24 cellular contexts compared by ENCODE assay signal in genomic region chr5:157197088-157197487, GRCh38. TPM values are rescaled to one million over a fixed set of nuclear protein-coding genes. Genes with fewer than 3 reads are reported as not detected.
DNase-seq lines count a peak whose midpoint lies in the region; ATAC-seq, FAIRE-seq and TF ChIP-seq lines count a peak whose summit lies in the region.
"Had no signal": no experiment of that assay in that cellular context is flagged by ENCODE, and none has a peak within 500 bp of the region (broad histone marks: within the 10 kb centered on the region; RNA-seq: fewer than 3 reads in every experiment).

No MANE protein-coding gene starts in this region.

- POLR2A ChIA-PET in T-cell (lab: Charles Lee) = interaction anchor here (0.6 to 2.0 kb wide), 6 partner anchors 10 to 54 kb away, joined by 3 to 9 read pairs (median 4); partner anchors contain the start of gene MED7 (in 1 of the 2)
- POLR2A ChIA-PET in activated naive CD8-positive, alpha-beta T cell treated with anti-CD3 and anti-CD28 coated beads, Interleukin-2, amount 10 ng/mL, durations not matched to agents 7 days and 5 days (lab: Charles Lee) = interaction anchor here (1.6 to 5.2 kb wide), 4 partner anchors 8 to 55 kb away, joined by 3 to 38 read pairs (median 8); no protein-coding TSS in a partner anchor

- peaks cover 82% of the 10 kb centered on the region for H3K36me3 Mint-ChIP-seq in activated naive CD4-positive, alpha-beta T cell treated with anti-CD3 and anti-CD28 coated beads for 36 hours (ENCODE audit: low read depth)
- H3K36me3 Mint-ChIP-seq in T-cell = peaks cover 65% of the 10 kb centered on the region
- peaks cover 52% of the 10 kb centered on the region for H3K36me3 Mint-ChIP-seq in activated naive CD8-positive, alpha-beta T cell treated with anti-CD3 and anti-CD28 coated beads, Interleukin-2, amount 10 ng/mL, durations not matched to agents 7 days and 5 days
- H3K36me3 Mint-ChIP-seq: neural progenitor cell had no signal

- H3K27ac Mint-ChIP-seq in activated naive CD4-positive, alpha-beta T cell treated with anti-CD3 and anti-CD28 coated beads for 36 hours = peak overlapping the region; percentile 100
- H3K27ac Mint-ChIP-seq in T-cell = peak overlapping the region; percentile 93 to 100
- peak overlapping the region; percentile 65 for H3K27ac Mint-ChIP-seq in activated naive CD8-positive, alpha-beta T cell treated with anti-CD3 and anti-CD28 coated beads, Interleukin-2, amount 10 ng/mL, durations not matched to agents 7 days and 5 days
- peak overlapping the region; percentile 74 to 95 for H3K27ac Mint-ChIP-seq in stimulated activated naive CD8-positive, alpha-beta T cell treated with anti-CD3 and anti-CD28 coated beads, Interleukin-15, amount 100 ng/mL, for 72 hours
- H3K27ac Mint-ChIP-seq: neural progenitor cell had no signal

- no peaks in the 10 kb centered on the region for H3K4me1 ChIP-seq in upper lobe of right lung
- H3K4me1 ChIP-seq: breast epithelium, HAP-1, neural progenitor cell, psoas muscle, SJSA1 had no signal

- no peaks in the 10 kb centered on the region for H3K27me3 Mint-ChIP-seq in activated naive CD4-positive, alpha-beta T cell treated with anti-CD3 and anti-CD28 coated beads for 36 hours (ENCODE audit: low read depth)
- no peaks in the 10 kb centered on the region for H3K27me3 Mint-ChIP-seq in T-cell
- H3K27me3 Mint-ChIP-seq in activated naive CD8-positive, alpha-beta T cell treated with anti-CD3 and anti-CD28 coated beads, Interleukin-2, amount 10 ng/mL, durations not matched to agents 7 days and 5 days = no peaks in the 10 kb centered on the region
- no peaks in the 10 kb centered on the region for H3K27me3 Mint-ChIP-seq in stimulated activated naive CD8-positive, alpha-beta T cell treated with anti-CD3 and anti-CD28 coated beads, Interleukin-15, amount 100 ng/mL, for 72 hours

- DNase-seq in activated naive CD4-positive, alpha-beta T cell treated with anti-CD3 and anti-CD28 coated beads for 36 hours = peak; percentile 56
- no peak for DNase-seq in activated naive CD4-positive, alpha-beta T cell treated with Interleukin-2 at 50 U/mL for 16 hours
- peak in 25 of 34 experiments; percentile 25 to 70 (median 45) for DNase-seq in T-cell
- no peak for DNase-seq in activated naive CD8-positive, alpha-beta T cell treated with anti-CD3 and anti-CD28 coated beads, Interleukin-2, amount 10 ng/mL, durations not matched to agents 7 days and 5 days
- peak in 1 of 2 donors; percentile 41 for DNase-seq in stimulated activated naive CD8-positive, alpha-beta T cell treated with anti-CD3 and anti-CD28 coated beads, Interleukin-15, amount 100 ng/mL, for 72 hours
- no peak for DNase-seq in upper lobe of right lung
- DNase-seq in RCC 7860 (ENCODE audit: low spot score) = no peak
- DNase-seq: activated CD4-positive, alpha-beta T cell treated with anti-CD3 and anti-CD28 coated beads, Interleukin-2, amount 50 U/mL, for 48 hours; activated gamma-delta T cell treated with Interleukin-2 at 50 U/mL for 16 hours; AML-193; dermis blood vessel endothelial cell; gastrocnemius medialis; left colon; MG63; NCI-H1694 treated with DMSO at 0.1 percent for 48 hours; psoas muscle; spleen; stimulated activated CD8-positive, alpha-beta memory T cell treated with anti-CD3 and anti-CD28 coated beads, Interleukin-4, amount 100 ng/mL, for 48 hours; testis had no signal

- H3K27ac ChIP-seq in upper lobe of right lung = no peak overlapping the region
- H3K27ac ChIP-seq: breast epithelium, gastrocnemius medialis, neural progenitor cell, psoas muscle, SJSA1, testis had no signal

- H3K27me3 ChIP-seq in upper lobe of right lung = no peaks in the 10 kb centered on the region
- H3K27me3 ChIP-seq: breast epithelium, gastrocnemius medialis, spleen, testis had no signal

- H3K4me3 ChIP-seq in upper lobe of right lung = no peak overlapping the region
- H3K4me3 ChIP-seq: breast epithelium, gastrocnemius medialis, HAP-1, MG63, neural progenitor cell, psoas muscle, SJSA1, testis had no signal

- H3K9me3 Mint-ChIP-seq in activated naive CD4-positive, alpha-beta T cell treated with anti-CD3 and anti-CD28 coated beads for 36 hours = no peaks in the 10 kb centered on the region
- H3K9me3 Mint-ChIP-seq in T-cell = no peaks in the 10 kb centered on the region
- H3K9me3 Mint-ChIP-seq in activated naive CD8-positive, alpha-beta T cell treated with anti-CD3 and anti-CD28 coated beads, Interleukin-2, amount 10 ng/mL, durations not matched to agents 7 days and 5 days = no peaks in the 10 kb centered on the region
- no peaks in the 10 kb centered on the region for H3K9me3 Mint-ChIP-seq in stimulated activated naive CD8-positive, alpha-beta T cell treated with anti-CD3 and anti-CD28 coated beads, Interleukin-15, amount 100 ng/mL, for 72 hours

- CTCF ChIA-PET in activated naive CD4-positive, alpha-beta T cell treated with anti-CD3 and anti-CD28 coated beads for 36 hours (lab: Charles Lee) = no interaction called here
- CTCF ChIA-PET in T-cell (lab: Charles Lee) = interaction anchor here in 1 of 2 donors (0.6 to 1.5 kb wide), 5 partner anchors 9 to 107 kb away, joined by 3 to 5 read pairs (median 3); no protein-coding TSS in a partner anchor

- intact Hi-C loops in activated naive CD4-positive, alpha-beta T cell treated with anti-CD3 and anti-CD28 coated beads for 36 hours (cut with micrococcal nuclease) = no loop called here
- intact Hi-C loops in upper lobe of right lung (cut with DNase I) = no loop called here

- ATAC-seq in T-cell (replicated peaks in 1 of 4) (peak; percentile 41 to 63 (median 53)), upper lobe of right lung (no peak)
- peak; percentile 25 for ATAC-seq in activated naive CD8-positive, alpha-beta T cell treated with anti-CD3 and anti-CD28 coated beads, Interleukin-2, amount 10 ng/mL, durations not matched to agents 7 days and 5 days (ENCODE audit: low read depth)
- ATAC-seq in stimulated activated naive CD8-positive, alpha-beta T cell treated with anti-CD3 and anti-CD28 coated beads, Interleukin-15, amount 100 ng/mL, for 72 hours = peak; percentile 55
- ATAC-seq: gastrocnemius medialis, left colon, psoas muscle had no signal

- FAIRE-seq in RCC 7860 (lab: Jason Lieb, UNC) = no peak

- no peaks in the 10 kb centered on the region for H3K36me3 ChIP-seq in upper lobe of right lung
- H3K36me3 ChIP-seq: breast epithelium, gastrocnemius medialis, HAP-1, MG63, neural progenitor cell, SJSA1, spleen had no signal

- H3K4me1 Mint-ChIP-seq in activated naive CD4-positive, alpha-beta T cell treated with anti-CD3 and anti-CD28 coated beads for 36 hours (ENCODE audit: low read depth) = peaks cover 92% of the 10 kb centered on the region
- H3K4me1 Mint-ChIP-seq in T-cell = peaks cover 90 to 98% (median 96%) of the 10 kb centered on the region in 3 donors
- peaks cover 78% of the 10 kb centered on the region for H3K4me1 Mint-ChIP-seq in activated naive CD8-positive, alpha-beta T cell treated with anti-CD3 and anti-CD28 coated beads, Interleukin-2, amount 10 ng/mL, durations not matched to agents 7 days and 5 days
- H3K4me1 Mint-ChIP-seq in stimulated activated naive CD8-positive, alpha-beta T cell treated with anti-CD3 and anti-CD28 coated beads, Interleukin-15, amount 100 ng/mL, for 72 hours = peaks cover 96% of the 10 kb centered on the region
- H3K4me1 Mint-ChIP-seq: neural progenitor cell had no signal

- H3K9me3 ChIP-seq in upper lobe of right lung = no peaks in the 10 kb centered on the region
- H3K9me3 ChIP-seq: breast epithelium, gastrocnemius medialis, HAP-1, MG63, psoas muscle, SJSA1, testis had no signal

- H3K4me3 Mint-ChIP-seq in activated naive CD4-positive, alpha-beta T cell treated with anti-CD3 and anti-CD28 coated beads for 36 hours = peak overlapping the region; percentile 43
- peak overlapping the region; percentile 39 to 81 (median 65) for H3K4me3 Mint-ChIP-seq in T-cell
- peak overlapping the region; percentile 65 for H3K4me3 Mint-ChIP-seq in activated naive CD8-positive, alpha-beta T cell treated with anti-CD3 and anti-CD28 coated beads, Interleukin-2, amount 10 ng/mL, durations not matched to agents 7 days and 5 days
- H3K4me3 Mint-ChIP-seq in stimulated activated naive CD8-positive, alpha-beta T cell treated with anti-CD3 and anti-CD28 coated beads, Interleukin-15, amount 100 ng/mL, for 72 hours = peak overlapping the region; percentile 28 to 86
- H3K4me3 Mint-ChIP-seq: neural progenitor cell had no signal

- TF ChIP-seq CTCF in upper lobe of right lung (IDR thresholded peaks at IDR 0.05) = no peak

RNA-seq across cellular contexts. Expression of gene ITK, which starts 16.4 kb away (rescaled TPM):
- 100 to 1,000 TPM; 340 TPM for total RNA-seq in activated naive CD4-positive, alpha-beta T cell treated with anti-CD3 and anti-CD28 coated beads for 36 hours
- 100 to 1,000 TPM; 286 to 466 (median 338) TPM for total RNA-seq in T-cell
- total RNA-seq in activated naive CD8-positive, alpha-beta T cell treated with anti-CD3 and anti-CD28 coated beads, Interleukin-2, amount 10 ng/mL, durations not matched to agents 7 days and 5 days = 100 to 1,000 TPM; 313 to 324 TPM
- total RNA-seq in upper lobe of right lung = 8.1 TPM
- total RNA-seq: dermis blood vessel endothelial cell, G401, SJSA1 had no signal

RNA-seq across cellular contexts. Expression of gene GARIN3, which starts 31.0 kb away (rescaled TPM):
- 1 to 10 TPM; 3.6 to 3.8 TPM for total RNA-seq in activated naive CD4-positive, alpha-beta T cell treated with anti-CD3 and anti-CD28 coated beads for 36 hours
- total RNA-seq in T-cell (not detected), upper lobe of right lung (not detected)
- total RNA-seq in activated naive CD8-positive, alpha-beta T cell treated with anti-CD3 and anti-CD28 coated beads, Interleukin-2, amount 10 ng/mL, durations not matched to agents 7 days and 5 days = not detected
- total RNA-seq: breast epithelium, dermis blood vessel endothelial cell, G401, gastrocnemius medialis, left colon, psoas muscle, SJSA1, spleen had no signal

RNA-seq across cellular contexts. Expression of gene MED7, which starts 54.4 kb away (rescaled TPM):
- total RNA-seq in activated naive CD4-positive, alpha-beta T cell treated with anti-CD3 and anti-CD28 coated beads for 36 hours = 10 to 100 TPM; 21.0 to 21.2 TPM
- total RNA-seq in T-cell (10 to 100 TPM in 3 of 5 donors, 1 to 10 TPM in 2; 5.7 to 14.9 (median 13.1) TPM), upper lobe of right lung (10.4 TPM)
- 10 to 100 TPM; 15.3 to 15.5 TPM for total RNA-seq in activated naive CD8-positive, alpha-beta T cell treated with anti-CD3 and anti-CD28 coated beads, Interleukin-2, amount 10 ng/mL, durations not matched to agents 7 days and 5 days

Comparison
In these comparisons a context has a peak if more than half of its experiments do, and no peak if none do; other contexts are left out.
1. DNase-seq: peak in activated naive CD4-positive, alpha-beta T cell treated with anti-CD3 and anti-CD28 coated beads for 36 hours (single experiment) and T-cell (25 of 34); none in activated naive CD4-positive, alpha-beta T cell treated with Interleukin-2 at 50 U/mL for 16 hours (single experiment), activated naive CD8-positive, alpha-beta T cell treated with anti-CD3 and anti-CD28 coated beads, Interleukin-2, amount 10 ng/mL, durations not matched to agents 7 days and 5 days (single experiment), upper lobe of right lung (single experiment) and RCC 7860 (single experiment).
2. RNA of gene ITK, which starts 16.4 kb away (total RNA-seq): 340 TPM in activated naive CD4-positive, alpha-beta T cell treated with anti-CD3 and anti-CD28 coated beads for 36 hours, 286 to 466 TPM in T-cell and 313 to 324 TPM in activated naive CD8-positive, alpha-beta T cell treated with anti-CD3 and anti-CD28 coated beads, Interleukin-2, amount 10 ng/mL, durations not matched to agents 7 days and 5 days; 8.1 TPM in upper lobe of right lung (single experiment); every median in the first group is over 10 times any median in the second.
3. Peak in every context shown above with its lines, with median percentiles within 50 percentile points of each other: H3K27ac Mint-ChIP-seq and H3K4me3 Mint-ChIP-seq.